8 cellular contexts compared by ENCODE assay signal in genomic region chr12:23949212-23950010, GRCh38. TPM values are rescaled to one million over a fixed set of nuclear protein-coding genes. Genes with fewer than 3 reads are reported as not detected.
A peak's percentile ranks its signal among the peaks of the same experiment; 100 is the strongest.
DNase-seq lines count a peak whose midpoint lies in the region; ATAC-seq, FAIRE-seq and TF ChIP-seq lines count a peak whose summit lies in the region.

SOX5 (minus strand) TSS chr12:23949670; CDS start chr12:23949601, 69 bp downstream.

- H3K23ac ChIP-seq in H1 (ENCODE audit: insufficient read length), result no peak within 1 kb of the TSS

- H3K4me3 ChIP-seq in H1 (ENCODE audit: extremely low read depth in 1 of 4, insufficient read depth in 2 of 4, low read depth in 3 of 4, low read length in 4 of 4), result peak within 1 kb of the TSS; percentile 50 to 67 (median 56); a peak in 7 of 8 replicates

- POLR2A ChIA-PET in H1 (lab: Charles Lee; ENCODE audit: partially characterized antibody), result no interaction called here
- POLR2A ChIA-PET in activated CD8-positive, alpha-beta T cell treated with anti-CD3 and anti-CD28 coated beads, Interleukin-2, amount 10 ng/mL, durations not matched to agents 7 days and 5 days (lab: Charles Lee), result no interaction called here

- no peak within 1 kb of the TSS for H3K56ac ChIP-seq in H1 (replicated peaks; ENCODE audit: insufficient read length, low read depth, low read length)

- peak within 1 kb of the TSS; percentile 87 to 99 for H3K4me2 ChIP-seq in H1 (ENCODE audit: insufficient read depth in 1 of 2, low read depth in 2 of 2, low read length in 2 of 2)

- H4K91ac ChIP-seq in H1 (replicated peaks; ENCODE audit: insufficient read length, low read length), result no peak within 1 kb of the TSS

- no peak within 1 kb of the TSS for H2BK120ac ChIP-seq in H1 (replicated peaks; ENCODE audit: low read depth, low read length)

- no peaks in the 10 kb centered on the region for H3K4me1 Mint-ChIP-seq in stimulated activated naive CD8-positive, alpha-beta T cell treated with anti-CD3 and anti-CD28 coated beads, Interleukin-15, amount 100 ng/mL, for 72 hours
- H3K4me1 Mint-ChIP-seq in activated CD8-positive, alpha-beta T cell treated with anti-CD3 and anti-CD28 coated beads, Interleukin-2, amount 10 ng/mL, durations not matched to agents 7 days and 5 days (ENCODE audit: low read depth), result no peaks in the 10 kb centered on the region

- H3K27me3 Mint-ChIP-seq in stimulated activated naive CD8-positive, alpha-beta T cell treated with anti-CD3 and anti-CD28 coated beads, Interleukin-15, amount 100 ng/mL, for 72 hours, result no peaks in the 10 kb centered on the region
- no peaks in the 10 kb centered on the region for H3K27me3 Mint-ChIP-seq in activated CD8-positive, alpha-beta T cell treated with anti-CD3 and anti-CD28 coated beads, Interleukin-2, amount 10 ng/mL, durations not matched to agents 7 days and 5 days (ENCODE audit: low read depth)

- DNase-seq in COLO829 (ENCODE audit: low spot score) (peak; percentile 61), NCI-H345 (lab: John Stamatoyannopoulos, UW) (peak; percentile 60), H1 (ENCODE audit: low read depth in 1 of 2, low spot score in 2 of 2) (peak; percentile 3 to 45), medulla oblongata (ENCODE audit: extremely low spot score) (peak; percentile 75), urothelium cell line (ENCODE audit: low spot score) (peak; percentile 73)
- DNase-seq in stimulated activated naive CD8-positive, alpha-beta T cell treated with anti-CD3 and anti-CD28 coated beads, Interleukin-15, amount 100 ng/mL, for 72 hours, result no peak
- DNase-seq in activated CD8-positive, alpha-beta T cell treated with anti-CD3 and anti-CD28 coated beads, Interleukin-2, amount 10 ng/mL, durations not matched to agents 7 days and 5 days, result no peak
- DNase-seq in effector CD4-positive, alpha-beta T cell, result no peak

- no peaks in the 10 kb centered on the region for H3K36me3 ChIP-seq in H1 (ENCODE audit: control insufficient read depth in 2 of 4, insufficient read depth in 4 of 4, low read length in 3 of 4)

- no peak within 1 kb of the TSS for H3K18ac ChIP-seq in H1 (ENCODE audit: extremely low read depth, low read length)

- no peak for TF ChIP-seq POLR2A in H1 (IDR thresholded peaks at IDR 0.05; ENCODE audit: control extremely low read depth in 1 of 2, low read depth in 2 of 2, low read length in 2 of 2)

- peaks cover 0 to 17% (median 9%) of the 10 kb centered on the region in 4 experiments; a peak in 5 of 7 replicates for H3K27me3 ChIP-seq in H1 (replicated peaks in 1 of 4; ENCODE audit: control insufficient read depth in 3 of 4, extremely low read depth in 1 of 4, insufficient read depth in 3 of 4, low read length in 3 of 4)

- no peaks in the 10 kb centered on the region for H3K36me3 Mint-ChIP-seq in activated CD8-positive, alpha-beta T cell treated with anti-CD3 and anti-CD28 coated beads, Interleukin-2, amount 10 ng/mL, durations not matched to agents 7 days and 5 days (ENCODE audit: low read depth)

- TF ChIP-seq CTCF in H1 (IDR thresholded peaks at IDR 0.05; ENCODE audit: control extremely low read depth in 1 of 3, insufficient read depth in 1 of 3, low read depth in 1 of 3, low read length in 3 of 3), result no peak

- no peak within 1 kb of the TSS; the same call in 1 of the 2 replicates for H2BK12ac ChIP-seq in H1 (ENCODE audit: low read depth, low read length)

- CTCF ChIA-PET in H1 (lab: Charles Lee; ENCODE audit: partially characterized antibody), result interaction anchor here (0.8 to 1.0 kb wide), 2 partner anchors 21 to 76 kb away, joined by 3 to 5 read pairs; no protein-coding TSS in a partner anchor
- CTCF ChIA-PET in activated CD8-positive, alpha-beta T cell treated with anti-CD3 and anti-CD28 coated beads, Interleukin-2, amount 10 ng/mL, durations not matched to agents 7 days and 5 days (lab: Charles Lee), result no interaction called here

- H3K27ac ChIP-seq in H1 (ENCODE audit: low read depth, low read length), result no peak within 1 kb of the TSS

- FAIRE-seq in H1 (lab: Jason Lieb, UNC), result no peak
- no peak for FAIRE-seq in urothelium cell line (lab: Jason Lieb, UNC)

- no peak within 1 kb of the TSS for H3K14ac ChIP-seq in H1 (ENCODE audit: insufficient read length)

- H2BK20ac ChIP-seq in H1 (ENCODE audit: low read length), result no peak within 1 kb of the TSS

- H2BK15ac ChIP-seq in H1 (ENCODE audit: low read length), result no peak within 1 kb of the TSS

- no peaks in the 10 kb centered on the region for H4K20me1 ChIP-seq in H1 (replicated peaks in 1 of 2; ENCODE audit: control insufficient read depth in 1 of 2, insufficient read depth in 2 of 2, low read length in 2 of 2)

- no peak within 1 kb of the TSS for H3K27ac Mint-ChIP-seq in stimulated activated naive CD8-positive, alpha-beta T cell treated with anti-CD3 and anti-CD28 coated beads, Interleukin-15, amount 100 ng/mL, for 72 hours
- no peak within 1 kb of the TSS for H3K27ac Mint-ChIP-seq in activated CD8-positive, alpha-beta T cell treated with anti-CD3 and anti-CD28 coated beads, Interleukin-2, amount 10 ng/mL, durations not matched to agents 7 days and 5 days

- H3K23me2 ChIP-seq in H1 (ENCODE audit: low read depth, low read length), result peaks cover 7% of the 10 kb centered on the region

- 18% methylated on average over 12 of the region's 12 CpGs; no CpG with 5 or more reads in 1 of the 2 experiments for WGBS in H1 (ENCODE audit: extremely low coverage in 1 of 2, insufficient coverage in 1 of 2, insufficient read length in 1 of 2, insufficient replicate concordance in 2 of 2, low coverage in 1 of 2, low lambda C conversion rate in 2 of 2, missing lambda C conversion rate in 1 of 2), 2 experiments

- no peaks in the 10 kb centered on the region for H3K9me3 Mint-ChIP-seq in stimulated activated naive CD8-positive, alpha-beta T cell treated with anti-CD3 and anti-CD28 coated beads, Interleukin-15, amount 100 ng/mL, for 72 hours
- H3K9me3 Mint-ChIP-seq in activated CD8-positive, alpha-beta T cell treated with anti-CD3 and anti-CD28 coated beads, Interleukin-2, amount 10 ng/mL, durations not matched to agents 7 days and 5 days (ENCODE audit: insufficient read depth), result no peaks in the 10 kb centered on the region

- H3K4me3 Mint-ChIP-seq in stimulated activated naive CD8-positive, alpha-beta T cell treated with anti-CD3 and anti-CD28 coated beads, Interleukin-15, amount 100 ng/mL, for 72 hours, result no peak within 1 kb of the TSS
- H3K4me3 Mint-ChIP-seq in activated CD8-positive, alpha-beta T cell treated with anti-CD3 and anti-CD28 coated beads, Interleukin-2, amount 10 ng/mL, durations not matched to agents 7 days and 5 days, result no peak within 1 kb of the TSS

- H2AK5ac ChIP-seq in H1 (ENCODE audit: low read depth, low read length), result no peak within 1 kb of the TSS; the same call in 1 of the 2 replicates

- H4K5ac ChIP-seq in H1 (ENCODE audit: insufficient read length, low read depth, low read length), result no peak within 1 kb of the TSS

- H2BK5ac ChIP-seq in H1 (ENCODE audit: low read depth, low read length), result no peak within 1 kb of the TSS

- peaks cover 3 to 9% (median 4%) of the 10 kb centered on the region in 4 experiments; a peak in 5 of 7 replicates for H3K4me1 ChIP-seq in H1 (replicated peaks in 1 of 4; ENCODE audit: control insufficient read depth in 3 of 4, insufficient read depth in 4 of 4, low read length in 3 of 4)

- no peak for TF ChIP-seq EP300 in H1 (IDR thresholded peaks at IDR 0.05; ENCODE audit: borderline replicate concordance in 1 of 2, low read depth in 2 of 2, low read length in 2 of 2)

- H3K9ac ChIP-seq in H1 (replicated peaks in 1 of 4; ENCODE audit: extremely low read depth in 1 of 4, low read depth in 3 of 4, low read length in 3 of 4), result peak within 1 kb of the TSS in 1 of 4 experiments; percentile 43; a peak in 1 of 7 replicates

- ATAC-seq in stimulated activated naive CD8-positive, alpha-beta T cell treated with anti-CD3 and anti-CD28 coated beads, Interleukin-15, amount 100 ng/mL, for 72 hours, result no peak
- ATAC-seq in activated CD8-positive, alpha-beta T cell treated with anti-CD3 and anti-CD28 coated beads, Interleukin-2, amount 10 ng/mL, durations not matched to agents 7 days and 5 days, result no peak

- 0 out of 4 replicates have a peak, but pooled peaks of 1 of the 2 experiments have one; percentile 13 for TF ChIP-seq RAD21 in H1 (IDR thresholded peaks at IDR 0.05 in 1 of 2, conservative IDR thresholded peaks at IDR 0.05 in 1 of 2; ENCODE audit: low read depth in 2 of 2, low read length in 2 of 2)

- peak within 1 kb of the TSS; percentile 67 for H2AFZ ChIP-seq in H1 (ENCODE audit: low read length)

- no peaks in the 10 kb centered on the region for H3K9me3 ChIP-seq in H1 (ENCODE audit: insufficient read depth in 2 of 2, low read depth in 1 of 2, low read length in 1 of 2)

- H4K8ac ChIP-seq in H1 (ENCODE audit: extremely low read depth, insufficient read depth, low read length), result no peak within 1 kb of the TSS

- H3K79me1 ChIP-seq in H1 (ENCODE audit: low read depth, low read length), result no peaks in the 10 kb centered on the region

- H3K79me2 ChIP-seq in H1 (ENCODE audit: control insufficient read depth in 1 of 2, insufficient read depth in 2 of 2, low read length in 2 of 2), result no peaks in the 10 kb centered on the region

- no peak within 1 kb of the TSS for H3K4ac ChIP-seq in H1 (replicated peaks; ENCODE audit: insufficient read length, low read depth, low read length)

RNA-seq across cellular contexts. Expression of gene SOX5, which starts in this region (rescaled TPM):
- 1.1 and 2.6 TPM in 2 replicates for total RNA-seq in H1 (2021; fragmentation: NEBNext Ultra II Directional; extraction: Animal tissue kit (Norgen Biotek cat#: 25700))
- polyA plus RNA-seq in H1 (2011; rRNA removed), result 1.9 and 2.2 TPM in 2 replicates
- polyA plus RNA-seq in H1 (2011; cell fraction: cytosol; rRNA removed), result 1.2 TPM
- polyA plus RNA-seq in H1 (2011; cell fraction: nucleus; rRNA removed), result 1.9 TPM
- polyA plus RNA-seq in H1 (2012, experiment 1 of 2), result 0.85 to 1.7 TPM (median 1.5 TPM) in 4 replicates
- 0.25 TPM for polyA plus RNA-seq in H1 (2012, experiment 2 of 2)
- 0.61 TPM for polyA plus RNA-seq in H1 (2013, experiment 1 of 2)
- polyA plus RNA-seq in H1 (2013, experiment 2 of 2), result 0.42 TPM
- 7.7 and 8.2 TPM in 2 replicates for polyA minus RNA-seq in H1 (2011; rRNA and poly(A)+ RNA removed)
- polyA minus RNA-seq in H1 (2011; cell fraction: cytosol; rRNA and poly(A)+ RNA removed), result 4.4 TPM
- 16.2 TPM for polyA minus RNA-seq in H1 (2011; cell fraction: nucleus; rRNA and poly(A)+ RNA removed)
- total RNA-seq in activated CD8-positive, alpha-beta T cell treated with anti-CD3 and anti-CD28 coated beads, Interleukin-2, amount 10 ng/mL, durations not matched to agents 7 days and 5 days, result not detected

Comparison
In these comparisons a context has a peak if more than half of its experiments do, and no peak if none do; other contexts are left out.
1. DNase-seq: peak in COLO829 (single experiment), NCI-H345 (single experiment), H1 (2 of 2), medulla oblongata (single experiment) and urothelium cell line (single experiment); none in stimulated activated naive CD8-positive, alpha-beta T cell treated with anti-CD3 and anti-CD28 coated beads, Interleukin-15, amount 100 ng/mL, for 72 hours (0 of 2), activated CD8-positive, alpha-beta T cell treated with anti-CD3 and anti-CD28 coated beads, Interleukin-2, amount 10 ng/mL, durations not matched to agents 7 days and 5 days (single experiment) and effector CD4-positive, alpha-beta T cell (single experiment).